In the genomic region with DNA sequence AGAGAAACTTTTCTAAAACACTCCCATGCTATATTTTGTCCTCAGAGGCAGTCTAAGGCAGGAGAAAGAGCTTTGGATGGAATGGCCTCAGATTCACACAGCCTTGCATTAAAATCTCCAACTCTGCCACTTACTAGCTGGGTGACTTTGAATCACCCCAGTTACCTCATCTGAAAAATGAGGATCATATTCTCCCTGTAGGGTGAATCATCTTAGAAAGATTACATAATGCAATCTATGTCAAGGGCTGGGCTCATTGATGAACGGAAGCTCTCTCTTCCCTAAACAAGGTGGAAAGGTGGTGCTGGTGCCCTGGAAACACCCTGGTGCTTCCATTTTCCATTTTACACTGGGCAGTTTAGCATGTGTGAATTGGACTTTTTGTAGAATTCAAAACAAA, we compare ENCODE assay signal across 3 cellular contexts.
TF ChIP-seq lines count a peak whose summit lies in the region.

No MANE protein-coding gene starts in this region.

TF ChIP-seq in SK-N-SH, 30 proteins besides CTCF, POLR2A, EP300 and RAD21:
- TF ChIP-seq POLR2AphosphoS5 (IDR thresholded peaks at IDR 0.05; ENCODE audit: low read depth, low read length), result no peak
- TF ChIP-seq RXRA (IDR thresholded peaks at IDR 0.05; ENCODE audit: borderline replicate concordance, low read depth), result no peak
- TF ChIP-seq FOSL2 (IDR thresholded peaks at IDR 0.05; ENCODE audit: borderline replicate concordance, low read depth), result peak; percentile 35; the same call in 1 of the 2 replicates
- TF ChIP-seq GABPA (IDR thresholded peaks at IDR 0.05; ENCODE audit: low read depth), result no peak
- TF ChIP-seq MEF2A (IDR thresholded peaks at IDR 0.05; ENCODE audit: borderline replicate concordance, low read depth), result no peak
- TF ChIP-seq, protein P1, sequence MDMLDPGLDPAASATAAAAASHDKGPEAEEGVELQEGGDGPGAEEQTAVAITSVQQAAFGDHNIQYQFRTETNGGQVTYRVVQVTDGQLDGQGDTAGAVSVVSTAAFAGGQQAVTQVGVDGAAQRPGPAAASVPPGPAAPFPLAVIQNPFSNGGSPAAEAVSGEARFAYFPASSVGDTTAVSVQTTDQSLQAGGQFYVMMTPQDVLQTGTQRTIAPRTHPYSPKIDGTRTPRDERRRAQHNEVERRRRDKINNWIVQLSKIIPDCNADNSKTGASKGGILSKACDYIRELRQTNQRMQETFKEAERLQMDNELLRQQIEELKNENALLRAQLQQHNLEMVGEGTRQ (IDR thresholded peaks at IDR 0.05; ENCODE audit: borderline replicate concordance, low read depth, low read length), result no peak
- no peak for TF ChIP-seq YY1 (IDR thresholded peaks at IDR 0.05; ENCODE audit: low read depth)

TF ChIP-seq in SK-N-SH treated with all-trans-retinoic acid at 6 μM for 48 hours, 23 proteins besides CTCF, POLR2A, EP300 and RAD21:
- TF ChIP-seq SNAI2 (CRISPR knock-in tag; IDR thresholded peaks at IDR 0.05) (no peak), ZNF8 (CRISPR knock-in tag; IDR thresholded peaks at IDR 0.05) (no peak), ISL1 (CRISPR knock-in tag; IDR thresholded peaks at IDR 0.05) (no peak)
- TF ChIP-seq, protein P2, sequence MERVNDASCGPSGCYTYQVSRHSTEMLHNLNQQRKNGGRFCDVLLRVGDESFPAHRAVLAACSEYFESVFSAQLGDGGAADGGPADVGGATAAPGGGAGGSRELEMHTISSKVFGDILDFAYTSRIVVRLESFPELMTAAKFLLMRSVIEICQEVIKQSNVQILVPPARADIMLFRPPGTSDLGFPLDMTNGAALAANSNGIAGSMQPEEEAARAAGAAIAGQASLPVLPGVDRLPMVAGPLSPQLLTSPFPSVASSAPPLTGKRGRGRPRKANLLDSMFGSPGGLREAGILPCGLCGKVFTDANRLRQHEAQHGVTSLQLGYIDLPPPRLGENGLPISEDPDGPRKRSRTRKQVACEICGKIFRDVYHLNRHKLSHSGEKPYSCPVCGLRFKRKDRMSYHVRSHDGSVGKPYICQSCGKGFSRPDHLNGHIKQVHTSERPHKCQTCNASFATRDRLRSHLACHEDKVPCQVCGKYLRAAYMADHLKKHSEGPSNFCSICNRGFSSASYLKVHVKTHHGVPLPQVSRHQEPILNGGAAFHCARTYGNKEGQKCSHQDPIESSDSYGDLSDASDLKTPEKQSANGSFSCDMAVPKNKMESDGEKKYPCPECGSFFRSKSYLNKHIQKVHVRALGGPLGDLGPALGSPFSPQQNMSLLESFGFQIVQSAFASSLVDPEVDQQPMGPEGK (CRISPR knock-in tag; IDR thresholded peaks at IDR 0.05; ENCODE audit: borderline replicate concordance), result no peak

TF ChIP-seq in K562, 482 proteins besides CTCF, POLR2A, EP300 and RAD21:
- TF ChIP-seq, protein P3, sequence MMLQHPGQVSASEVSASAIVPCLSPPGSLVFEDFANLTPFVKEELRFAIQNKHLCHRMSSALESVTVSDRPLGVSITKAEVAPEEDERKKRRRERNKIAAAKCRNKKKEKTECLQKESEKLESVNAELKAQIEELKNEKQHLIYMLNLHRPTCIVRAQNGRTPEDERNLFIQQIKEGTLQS (IDR thresholded peaks at IDR 0.05), result peak; percentile 44; the same call in 1 of the 2 replicates
- TF ChIP-seq, protein P3 (CRISPR knock-in tag; conservative IDR thresholded peaks at IDR 0.05), result no peak
- TF ChIP-seq CEBPG (CRISPR knock-in tag; IDR thresholded peaks at IDR 0.05) (no peak), CEBPG (tag; conservative IDR thresholded peaks at IDR 0.05 in 1 of 2, IDR thresholded peaks at IDR 0.05 in 1 of 2) (peak in 1 of 2 experiments; percentile 55; a peak in 2 of 4 replicates), STAT5A (IDR thresholded peaks at IDR 0.05; ENCODE audit: borderline replicate concordance, low read length) (no peak)
